In genomic region chrX:40175416-40176255, GRCh38 we compare ENCODE assay signal across 8 cellular contexts.
A peak's percentile ranks its signal among the peaks of the same experiment; 100 is the strongest.
DNase-seq lines count a peak whose midpoint lies in the region; ATAC-seq and TF ChIP-seq lines count a peak whose summit lies in the region.

No MANE protein-coding gene starts in this region.

- H3K36me3 ChIP-seq in DND-41 (ENCODE audit: insufficient read depth, low read length) (no peaks in the 10 kb centered on the region), right lobe of liver (no peaks in the 10 kb centered on the region)

- no peak for TF ChIP-seq CTCF in DND-41 (IDR thresholded peaks at IDR 0.05; ENCODE audit: borderline replicate concordance, extremely low read depth, low read length, poor library complexity, severe bottlenecking)
- TF ChIP-seq CTCF in chondrocyte (IDR thresholded peaks at IDR 0.05) = no peak
- no peak for TF ChIP-seq CTCF in right lobe of liver (IDR thresholded peaks at IDR 0.05)

- peaks cover 28% of the 10 kb centered on the region for H3K4me1 Mint-ChIP-seq in chondrocyte (ENCODE audit: low read depth)

- H4K20me1 ChIP-seq in DND-41 (ENCODE audit: insufficient read depth, low read length) = no peaks in the 10 kb centered on the region

- peak; percentile 29 for TF ChIP-seq POLR2A in right lobe of liver (IDR thresholded peaks at IDR 0.05)

- WGBS in right lobe of liver (ENCODE audit: insufficient coverage, low coverage, low lambda C conversion rate, missing lambda C conversion rate) = 3% methylated on average over 20 of the region's 71 CpGs

- peak overlapping the region; percentile 74 for H3K4me3 Mint-ChIP-seq in chondrocyte (ENCODE audit: unreplicated experiment)

- H3K27me3 ChIP-seq in DND-41 (ENCODE audit: insufficient read depth, low read length, poor library complexity) (peaks cover 13% of the 10 kb centered on the region), right lobe of liver (no peaks in the 10 kb centered on the region)

- H3K27me3 Mint-ChIP-seq in chondrocyte (ENCODE audit: low read depth) = no peaks in the 10 kb centered on the region

- H3K9me3 ChIP-seq in DND-41 (ENCODE audit: insufficient read depth, low read length, severe bottlenecking) = no peaks in the 10 kb centered on the region
- no peaks in the 10 kb centered on the region for H3K9me3 ChIP-seq in right lobe of liver

- peak overlapping the region; percentile 98 for H3K9ac ChIP-seq in DND-41 (ENCODE audit: low read depth, low read length)

- H3K36me3 Mint-ChIP-seq in chondrocyte (ENCODE audit: low read depth) = no peaks in the 10 kb centered on the region

- peak; percentile 59 for ATAC-seq in DND-41 (ENCODE audit: insufficient read depth, low read depth)
- peak; percentile 43 to 61 (median 56) for ATAC-seq in right lobe of liver

- H3K27ac ChIP-seq in DND-41 (ENCODE audit: low read length) (peak overlapping the region; percentile 99), right lobe of liver (peak overlapping the region; percentile 81 to 93 (median 91))

- intact Hi-C loops in right lobe of liver (cut with DNase I) = loop anchor here in 1 of 2 donors (10.0 kb wide), 1 partner anchor 161 kb away; no protein-coding TSS in a partner anchor

- peak overlapping the region; percentile 15 to 63; a peak in 3 of 4 replicates for H3K4me3 ChIP-seq in DND-41 (ENCODE audit: low read depth in 1 of 2, low read length in 2 of 2)
- H3K4me3 ChIP-seq in right lobe of liver = peak overlapping the region; percentile 49 to 59 (median 58)

- H3K9me3 Mint-ChIP-seq in chondrocyte (ENCODE audit: low read depth) = no peaks in the 10 kb centered on the region

- H3K79me2 ChIP-seq in DND-41 (ENCODE audit: insufficient read depth, low read length) = peaks cover 19% of the 10 kb centered on the region

- peak; percentile 86 for DNase-seq in DND-41
- DNase-seq in H4 (ENCODE audit: low spot score) = peak; percentile 53
- DNase-seq in NCI-H1930 (lab: John Stamatoyannopoulos, UW) = peak; percentile 51
- DNase-seq in activated CD4-positive, CD25-positive, alpha-beta regulatory T cell treated with anti-CD3 and anti-CD28 coated beads, Interleukin-2, amount 50 U/mL, for 72 hours = peak; percentile 70
- peak; percentile 74 for DNase-seq in chondrocyte (ENCODE audit: low spot score)
- DNase-seq in right lobe of liver = peak; percentile 78 to 85 (median 80)
- DNase-seq in stimulated activated CD4-positive, alpha-beta T cell treated with anti-CD3 and anti-CD28 coated beads, Interleukin-4, amount 100 ng/mL, for 48 hours (ENCODE audit: low read depth in 2 of 2) = peak; percentile 60 to 70
- DNase-seq in D341Med (ENCODE audit: low spot score) = no peak

- peak overlapping the region; percentile 66 for H2AFZ ChIP-seq in DND-41 (ENCODE audit: low read depth, low read length)

- peak overlapping the region; percentile 69 for H3K4me2 ChIP-seq in DND-41 (ENCODE audit: insufficient read depth, low read length)

- H3K4me1 ChIP-seq in DND-41 (ENCODE audit: insufficient read depth, low read length) (peaks cover 64% of the 10 kb centered on the region), right lobe of liver (peaks cover 0 to 20% (median 10%) of the 10 kb centered on the region in 4 donors)

- peak overlapping the region; percentile 86 for H3K27ac Mint-ChIP-seq in chondrocyte (ENCODE audit: unreplicated experiment)
